ENCODE assay signal across 32 cellular contexts in genomic region chr11:127332896-127333295, GRCh38.
"Had no signal": no experiment of that assay in that cellular context is flagged by ENCODE, and none has a peak within 500 bp of the region (broad histone marks: within the 10 kb centered on the region; RNA-seq: fewer than 3 reads in every experiment).

No MANE protein-coding gene starts in this region.

- H3K4me3 ChIP-seq: adrenal gland, ascending aorta, body of pancreas, breast epithelium, cardiac muscle cell had no signal

- H3K9me3 ChIP-seq: adrenal gland, body of pancreas, breast epithelium had no signal

- H3K4me1 ChIP-seq: adrenal gland, ascending aorta, body of pancreas, breast epithelium had no signal

- H3K27ac ChIP-seq: adrenal gland, ascending aorta, body of pancreas, brain microvascular endothelial cell, breast epithelium, cardiac muscle cell had no signal

- ATAC-seq: activated naive CD4-positive, alpha-beta T cell treated with anti-CD3 and anti-CD28 coated beads, Interleukin-2, amount 50 U/mL, for 72 hours; activated naive CD8-positive, alpha-beta T cell treated with anti-CD3 and anti-CD28 coated beads, Interleukin-2, amount 50 U/mL, for 24 hours; activated T-cell treated with anti-CD3 and anti-CD28 coated beads, Interleukin-2, amount 50 U/mL, for 4 hours; activated T-cell treated with anti-CD3 and anti-CD28 coated beads, Interleukin-2, amount 50 U/mL, for 72 hours; activated T-helper 17 cell treated with anti-CD3 and anti-CD28 coated beads, Interleukin-2, amount 50 U/mL, for 72 hours; body of pancreas had no signal

- H3K27me3 ChIP-seq: adrenal gland, ascending aorta, body of pancreas, brain microvascular endothelial cell, breast epithelium, cardiac muscle cell had no signal

- H3K36me3 ChIP-seq: adrenal gland, ascending aorta, brain microvascular endothelial cell, breast epithelium, cardiac muscle cell had no signal

- FAIRE-seq: astrocyte, bronchial epithelial cell had no signal

- DNase-seq: activated effector memory CD4-positive, alpha-beta T cell treated with anti-CD3 and anti-CD28 coated beads, Interleukin-2, amount 50 U/mL, for 16 hours; activated effector memory CD4-positive, alpha-beta T cell treated with Interleukin-2 at 50 U/mL for 16 hours; activated gamma-delta T cell; activated gamma-delta T cell treated with Interleukin-2 at 50 U/mL for 16 hours; activated naive CD4-positive, alpha-beta T cell; activated naive CD4-positive, alpha-beta T cell treated with anti-CD3 and anti-CD28 coated beads for 36 hours; activated naive CD4-positive, alpha-beta T cell treated with anti-CD3 and anti-CD28 coated beads, Interleukin-2, amount 10 ng/mL, durations not matched to agents 7 days and 5 days; activated naive CD4-positive, alpha-beta T cell treated with anti-CD3 and anti-CD28 coated beads, Interleukin-2, amount 50 U/mL, for 16 hours; activated naive CD4-positive, alpha-beta T cell treated with Interleukin-2 at 50 U/mL for 16 hours; activated naive CD8-positive, alpha-beta T cell treated with anti-CD3 and anti-CD28 coated beads for 36 hours; activated naive CD8-positive, alpha-beta T cell treated with anti-CD3 and anti-CD28 coated beads, Interleukin-2, amount 10 ng/mL, durations not matched to agents 7 days and 5 days; activated naive CD8-positive, alpha-beta T cell treated with anti-CD3 and anti-CD28 coated beads, Interleukin-2, amount 50 U/mL, for 24 hours; activated T-cell treated with anti-CD3 and anti-CD28 coated beads, Interleukin-2, amount 50 U/mL, for 4 hours; activated T-cell treated with anti-CD3 and anti-CD28 coated beads, Interleukin-2, amount 50 U/mL, for 48 hours; activated T-cell treated with anti-CD3 and anti-CD28 coated beads, Interleukin-2, amount 50 U/mL, for 72 hours; adrenal gland; amniotic stem cell; amygdala; anterior cingulate cortex; aorta; body of pancreas; brain microvascular endothelial cell; caudate nucleus; central memory CD4-positive, alpha-beta T cell; cerebellar nuclear complex had no signal
